Comparison of ENCODE assay signal across 8 cellular contexts in genomic region chr20:5113615-5113986, GRCh38. TPM values are rescaled to one million over a fixed set of nuclear protein-coding genes. Genes with fewer than 3 reads are reported as not detected.
DNase-seq lines count a peak whose midpoint lies in the region; ATAC-seq and TF ChIP-seq lines count a peak whose summit lies in the region.

No MANE protein-coding gene starts in this region.

- H3K27ac ChIP-seq in RWPE1 (peak overlapping the region; percentile 97), esophagus muscularis mucosa (replicated peaks in 1 of 4) (peak overlapping the region; percentile 91 to 97 (median 94)), psoas muscle (peak overlapping the region; percentile 93)

- CTCF ChIA-PET in RWPE1 (lab: Yijun Ruan, JAX) = interaction anchor here (0.6 kb wide), 1 partner anchor 206 kb away, joined by 3 read pairs; no protein-coding TSS in a partner anchor

- H3K36me3 ChIP-seq in GM06990 (ENCODE audit: control insufficient read depth, insufficient read depth, low read length) (peaks cover 6% of the 10 kb centered on the region), esophagus muscularis mucosa (peaks cover 5 to 67% (median 44%) of the 10 kb centered on the region in 4 donors), psoas muscle (ENCODE audit: insufficient read depth in 1 of 2, low read depth in 1 of 2) (peaks cover 0 to 69% of the 10 kb centered on the region in 2 donors)

- TF ChIP-seq CTCF in GM06990 (IDR thresholded peaks at IDR 0.05; ENCODE audit: insufficient read depth, low read length, poor library complexity, severe bottlenecking) (no peak), RWPE1 (conservative IDR thresholded peaks at IDR 0.05; ENCODE audit: low read depth) (no peak), esophagus muscularis mucosa (IDR thresholded peaks at IDR 0.05) (no peak), psoas muscle (IDR thresholded peaks at IDR 0.05) (no peak)

- no peaks in the 10 kb centered on the region for H3K9me3 ChIP-seq in esophagus muscularis mucosa
- no peaks in the 10 kb centered on the region for H3K9me3 ChIP-seq in psoas muscle

- H3K4me3 ChIP-seq in GM06990 (replicated peaks; ENCODE audit: low read depth, low read length) (peak overlapping the region; percentile 94), esophagus muscularis mucosa (peak overlapping the region; percentile 65 to 96 (median 82)), psoas muscle (peak overlapping the region; percentile 74)

- intact Hi-C loops in esophagus muscularis mucosa (cut with DNase I) (no loop called here), psoas muscle (cut with DNase I) (no loop called here)

- no peak for TF ChIP-seq EP300 in esophagus muscularis mucosa (IDR thresholded peaks at IDR 0.05)

- ATAC-seq in psoas muscle (no peak), GM21737 (IDR thresholded peaks at IDR 0.05; ENCODE audit: unreplicated experiment) (no peak), HG03521 (IDR thresholded peaks at IDR 0.05; ENCODE audit: unreplicated experiment) (no peak)

- TF ChIP-seq POLR2A in esophagus muscularis mucosa (IDR thresholded peaks at IDR 0.05; ENCODE audit: low read depth) = no peak

- 40% methylated on average over 3 of the region's 3 CpGs for WGBS in esophagus muscularis mucosa
- WGBS in psoas muscle, 3 donors = 39 to 44% (median 41%) methylated on average over 3 of the region's 3 CpGs

- DNase-seq in GM06990 (ENCODE audit: extremely low read depth, insufficient read length) (no peak), RWPE1 (ENCODE audit: low spot score) (no peak), esophagus muscularis mucosa (ENCODE audit: extremely low spot score) (no peak), psoas muscle (no peak), NCI-H226 (no peak), middle frontal gyrus (ENCODE audit: extremely low spot score, low spot score) (no peak)

- H3K4me1 ChIP-seq in esophagus muscularis mucosa = peaks cover 19 to 30% (median 25%) of the 10 kb centered on the region in 4 donors
- H3K4me1 ChIP-seq in psoas muscle = peaks cover 12% of the 10 kb centered on the region

- H3K27me3 ChIP-seq in GM06990 (replicated peaks; ENCODE audit: control insufficient read depth, insufficient read depth, low read length) (no peaks in the 10 kb centered on the region), esophagus muscularis mucosa (no peaks in the 10 kb centered on the region), psoas muscle (ENCODE audit: insufficient read depth in 3 of 3, low read length in 2 of 3) (no peaks in the 10 kb centered on the region)

- POLR2A ChIA-PET in RWPE1 (lab: Yijun Ruan, JAX; ENCODE audit: low non-redundant PET) = interaction anchor here (0.5 kb wide), 1 partner anchor 374 kb away, joined by 6 read pairs; no protein-coding TSS in a partner anchor

RNA-seq across cellular contexts. Expression of gene TMEM230, which starts 0.7 kb away (rescaled TPM):
- total RNA-seq in esophagus muscularis mucosa = 100 to 1,000 TPM in 3 of 4 donors, 10 to 100 TPM in 1; 85.8 to 118 (median 107) TPM
- 10 to 100 TPM; 71.8 to 99.9 (median 82.2) TPM for total RNA-seq in psoas muscle
- 100 to 1,000 TPM; 120 to 146 (median 126) TPM for polyA plus RNA-seq in psoas muscle

RNA-seq across cellular contexts. Expression of gene PCNA, which starts 6.2 kb away (rescaled TPM):
- total RNA-seq in esophagus muscularis mucosa (10 to 100 TPM; 25.0 to 37.8 (median 35.9) TPM), psoas muscle (10 to 100 TPM; 13.2 to 19.1 (median 16.3) TPM)
- 10 to 100 TPM; 25.5 to 53.0 (median 37.8) TPM for polyA plus RNA-seq in psoas muscle

RNA-seq across cellular contexts. Expression of gene CDS2, which starts 13.2 kb away (rescaled TPM):
- total RNA-seq in esophagus muscularis mucosa (10 to 100 TPM; 54.8 to 83.1 (median 69.7) TPM), psoas muscle (10 to 100 TPM; 18.1 to 34.1 (median 25.2) TPM)
- polyA plus RNA-seq in psoas muscle = 10 to 100 TPM in 2 of 3 donors, 1 to 10 TPM in 1; 8.0 to 19.5 (median 15.2) TPM
